Comparison of ENCODE assay signal across 28 cellular contexts in the genomic region with DNA sequence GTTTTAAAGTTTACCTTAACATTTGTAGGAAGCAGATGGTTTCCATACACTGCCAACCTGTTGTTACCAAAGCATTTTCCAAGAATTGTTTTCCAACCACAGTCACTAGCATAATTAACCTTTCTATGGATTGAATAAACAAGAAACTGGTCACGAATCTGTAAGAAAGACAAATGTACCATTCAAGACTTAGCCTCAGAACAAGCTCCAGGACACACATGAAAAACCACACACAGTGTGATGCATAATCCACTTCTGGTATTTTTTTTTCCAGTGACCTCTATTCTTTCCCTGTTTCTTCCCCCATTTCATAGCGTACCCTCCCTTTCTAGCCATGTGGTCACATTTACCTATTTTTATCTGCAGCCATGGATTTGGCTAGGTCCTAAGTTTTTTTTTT. TPM values are rescaled to one million over a fixed set of nuclear protein-coding genes. Genes with fewer than 3 reads are reported as not detected.
"Had no signal": no experiment of that assay in that cellular context is flagged by ENCODE, and none has a peak within 500 bp of the region (broad histone marks: within the 10 kb centered on the region; RNA-seq: fewer than 3 reads in every experiment).

No MANE protein-coding gene starts in this region.

- H3K9me3 Mint-ChIP-seq: activated B cell treated with CpG ODN at 0.5 μM for 24 hours; activated CD4-positive, alpha-beta memory T cell treated with anti-CD3 and anti-CD28 coated beads, Interleukin-2, amount 10 ng/mL, durations not matched to agents 7 days and 5 days; nephron progenitor cell; stimulated activated naive B cell treated with anti-CD40 and anti-IgM and Interleukin-4, amounts not matched to agents 10 μg/mL and 1 μg/mL and 100 μg/mL, for 72 hours; T-cell had no signal

- H3K27me3 ChIP-seq: esophagus muscularis mucosa, spleen, tibial artery had no signal

- H3K27me3 Mint-ChIP-seq: activated B cell treated with CpG ODN at 0.5 μM for 24 hours; activated CD4-positive, alpha-beta memory T cell treated with anti-CD3 and anti-CD28 coated beads, Interleukin-2, amount 10 ng/mL, durations not matched to agents 7 days and 5 days; activated CD8-positive, alpha-beta memory T cell treated with anti-CD3 and anti-CD28 coated beads, Interleukin-2, amount 10 ng/mL, durations not matched to agents 7 days and 5 days; stimulated activated naive B cell treated with anti-CD40 and anti-IgM and Interleukin-4, amounts not matched to agents 10 μg/mL and 1 μg/mL and 100 μg/mL, for 72 hours had no signal

- H3K27ac Mint-ChIP-seq: activated B cell treated with CpG ODN at 0.5 μM for 24 hours; activated CD4-positive, alpha-beta memory T cell treated with anti-CD3 and anti-CD28 coated beads, Interleukin-2, amount 10 ng/mL, durations not matched to agents 7 days and 5 days; activated CD8-positive, alpha-beta memory T cell treated with anti-CD3 and anti-CD28 coated beads, Interleukin-2, amount 10 ng/mL, durations not matched to agents 7 days and 5 days; nephron progenitor cell; stimulated activated naive B cell treated with anti-CD40 and anti-IgM and Interleukin-4, amounts not matched to agents 10 μg/mL and 1 μg/mL and 100 μg/mL, for 72 hours; T-cell had no signal

- H3K36me3 ChIP-seq: esophagus muscularis mucosa, spleen, tibial artery had no signal

- H3K4me1 Mint-ChIP-seq: activated B cell treated with CpG ODN at 0.5 μM for 24 hours; activated CD4-positive, alpha-beta memory T cell treated with anti-CD3 and anti-CD28 coated beads, Interleukin-2, amount 10 ng/mL, durations not matched to agents 7 days and 5 days; activated CD8-positive, alpha-beta memory T cell treated with anti-CD3 and anti-CD28 coated beads, Interleukin-2, amount 10 ng/mL, durations not matched to agents 7 days and 5 days; nephron progenitor cell; stimulated activated naive B cell treated with anti-CD40 and anti-IgM and Interleukin-4, amounts not matched to agents 10 μg/mL and 1 μg/mL and 100 μg/mL, for 72 hours; T-cell had no signal

- H3K4me3 ChIP-seq: esophagus muscularis mucosa, lung, spleen, tibial artery had no signal

- H3K27ac ChIP-seq: esophagus muscularis mucosa, spleen, tibial artery had no signal

- H3K4me1 ChIP-seq: esophagus muscularis mucosa, spleen, tibial artery had no signal

- H3K36me3 Mint-ChIP-seq: activated CD8-positive, alpha-beta memory T cell treated with anti-CD3 and anti-CD28 coated beads, Interleukin-2, amount 10 ng/mL, durations not matched to agents 7 days and 5 days; stimulated activated naive B cell treated with anti-CD40 and anti-IgM and Interleukin-4, amounts not matched to agents 10 μg/mL and 1 μg/mL and 100 μg/mL, for 72 hours; T-cell had no signal

- DNase-seq: activated B cell treated with CpG ODN at 0.5 μM for 24 hours; activated CD4-positive, alpha-beta memory T cell treated with anti-CD3 and anti-CD28 coated beads, Interleukin-2, amount 10 ng/mL, durations not matched to agents 7 days and 5 days; activated CD4-positive, alpha-beta T cell treated with anti-CD3 and anti-CD28 coated beads for 4 hours; activated CD8-positive, alpha-beta memory T cell treated with anti-CD3 and anti-CD28 coated beads, Interleukin-2, amount 10 ng/mL, durations not matched to agents 7 days and 5 days; activated effector memory CD4-positive, alpha-beta T cell treated with Interleukin-2 at 50 U/mL for 16 hours; activated naive CD4-positive, alpha-beta T cell treated with anti-CD3 and anti-CD28 coated beads, Interleukin-2, amount 50 U/mL, for 16 hours; aorta; effector CD8-positive, alpha-beta T cell; hypothalamus; kidney; midbrain; nephron progenitor cell; occipital lobe; posterior cingulate gyrus; retina; spleen; stimulated activated CD4-positive, alpha-beta T cell treated with anti-CD3 and anti-CD28 coated beads, Interleukin-4, amount 100 ng/mL, for 4 hours; stimulated activated naive B cell treated with anti-CD40 and anti-IgM and Interleukin-4, amounts not matched to agents 10 μg/mL and 1 μg/mL and 100 μg/mL, for 72 hours; substantia nigra; T-cell; T-helper 9 cell; tibial artery had no signal

- H3K9me3 ChIP-seq: esophagus muscularis mucosa, spleen, tibial artery had no signal

- H3K4me3 Mint-ChIP-seq: activated B cell treated with CpG ODN at 0.5 μM for 24 hours; activated CD4-positive, alpha-beta memory T cell treated with anti-CD3 and anti-CD28 coated beads, Interleukin-2, amount 10 ng/mL, durations not matched to agents 7 days and 5 days; activated CD8-positive, alpha-beta memory T cell treated with anti-CD3 and anti-CD28 coated beads, Interleukin-2, amount 10 ng/mL, durations not matched to agents 7 days and 5 days; nephron progenitor cell; stimulated activated naive B cell treated with anti-CD40 and anti-IgM and Interleukin-4, amounts not matched to agents 10 μg/mL and 1 μg/mL and 100 μg/mL, for 72 hours; T-cell had no signal

RNA-seq across cellular contexts. Expression of a gene that starts 29.6 kb away (rescaled TPM):
- total RNA-seq: activated B cell treated with CpG ODN at 0.5 μM for 24 hours; activated CD4-positive, alpha-beta memory T cell treated with anti-CD3 and anti-CD28 coated beads, Interleukin-2, amount 10 ng/mL, durations not matched to agents 7 days and 5 days; activated CD8-positive, alpha-beta memory T cell treated with anti-CD3 and anti-CD28 coated beads, Interleukin-2, amount 10 ng/mL, durations not matched to agents 7 days and 5 days; cerebellum; esophagus muscularis mucosa; fibroblast of villous mesenchyme; glomerular endothelial cell; left lobe of liver; spleen; T-cell had no signal
- polyA plus RNA-seq: spleen had no signal
